1 cellular context compared by ENCODE assay signal in the genomic region with DNA sequence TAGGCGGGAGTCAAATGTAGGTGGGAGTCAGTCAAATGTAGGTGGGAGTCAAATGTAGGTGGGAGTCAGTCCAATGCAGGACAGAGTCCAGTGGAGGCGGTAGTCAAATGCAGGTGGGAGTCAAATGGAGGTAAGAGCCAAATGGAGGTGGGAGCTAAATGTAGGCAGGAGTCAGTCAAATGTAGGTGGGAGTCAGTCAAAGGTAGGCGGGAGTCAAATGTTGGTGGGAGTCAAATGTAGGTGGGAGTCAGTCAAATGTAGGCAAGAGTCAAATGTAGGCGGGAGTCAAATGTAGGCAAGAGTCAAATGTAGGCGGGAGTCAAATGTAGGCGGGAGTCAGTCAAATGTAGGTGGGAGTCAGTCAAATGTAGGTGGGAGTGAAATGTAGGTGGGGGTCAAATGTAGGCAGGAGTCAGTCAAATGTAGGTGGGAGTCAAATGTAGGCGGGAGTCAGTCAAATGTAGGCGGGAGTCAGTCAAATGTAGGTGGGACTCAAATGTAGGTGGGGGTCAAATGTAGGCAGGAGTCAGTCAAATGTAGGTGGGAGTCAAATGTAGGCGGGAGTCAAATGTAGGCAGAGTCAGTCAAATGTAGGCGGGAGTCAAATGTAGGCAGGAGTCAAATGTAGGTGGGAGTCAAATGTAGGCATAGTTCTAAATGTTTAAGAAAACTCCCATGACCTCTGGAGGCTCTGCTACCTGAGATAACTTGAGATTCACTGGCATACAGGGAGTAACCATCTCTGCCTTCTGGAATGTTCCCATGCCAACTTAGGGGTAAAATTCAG.
TF ChIP-seq lines count a peak whose summit lies in the region.

No MANE protein-coding gene starts in this region.

TF ChIP-seq in IMR-90, 13 proteins besides CTCF, POLR2A, EP300 and RAD21:
- TF ChIP-seq CHD1 (IDR thresholded peaks at IDR 0.05; ENCODE audit: low read depth, low read length) (no peak), SMC3 (IDR thresholded peaks at IDR 0.05; ENCODE audit: low read depth, low read length) (no peak), ELK1 (IDR thresholded peaks at IDR 0.05; ENCODE audit: borderline replicate concordance, low read depth, low read length) (no peak), MAFK (IDR thresholded peaks at IDR 0.05; ENCODE audit: low read depth, low read length) (no peak), MAZ (IDR thresholded peaks at IDR 0.05; ENCODE audit: borderline replicate concordance, low read depth, low read length) (no peak), RCOR1 (IDR thresholded peaks at IDR 0.05; ENCODE audit: insufficient replicate concordance, low read length) (no peak), RFX5 (IDR thresholded peaks at IDR 0.05; ENCODE audit: low read depth, low read length) (no peak), FOS (IDR thresholded peaks at IDR 0.05; ENCODE audit: low read depth, low read length) (no peak), MXI1 (IDR thresholded peaks at IDR 0.05; ENCODE audit: borderline replicate concordance, low read depth, low read length) (no peak), BHLHE40 (IDR thresholded peaks at IDR 0.05; ENCODE audit: low read depth, low read length) (no peak), CEBPB (IDR thresholded peaks at IDR 0.05; ENCODE audit: low read depth, low read length) (no peak), NFE2L2 (IDR thresholded peaks at IDR 0.05; ENCODE audit: low read depth, low read length) (no peak), USF2 (IDR thresholded peaks at IDR 0.05; ENCODE audit: low read depth, low read length) (no peak)
TF ChIP-seq in IMR-90: peak in this region for 0.
